ENCODE assay signal across 21 cellular contexts in the genomic region with DNA sequence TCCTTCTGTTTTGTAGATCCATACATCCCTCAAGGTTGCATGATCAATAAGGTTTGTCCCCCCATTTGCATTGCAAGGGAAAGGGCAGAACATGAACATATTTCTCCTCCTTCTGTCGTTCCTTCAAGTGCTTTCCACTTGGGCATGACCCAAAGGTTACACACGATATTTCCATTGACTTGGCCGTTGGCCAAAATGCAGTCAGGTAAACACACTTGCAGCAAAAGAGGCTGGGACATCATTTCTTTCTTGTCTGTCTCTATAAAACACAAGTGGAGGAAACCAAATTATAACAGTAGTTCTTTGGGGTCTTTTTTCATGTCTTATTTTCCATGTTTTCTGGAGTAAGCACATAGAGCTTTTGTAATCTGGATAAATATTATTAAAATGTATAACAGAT.
DNase-seq lines count a peak whose midpoint lies in the region; ATAC-seq lines count a peak whose summit lies in the region.
"Had no signal": no experiment of that assay in that cellular context is flagged by ENCODE, and none has a peak within 500 bp of the region (broad histone marks: within the 10 kb centered on the region; RNA-seq: fewer than 3 reads in every experiment).

No MANE protein-coding gene starts in this region.

- H3K36me3 ChIP-seq in rectal smooth muscle tissue (ENCODE audit: control insufficient read depth, insufficient read depth, low read length) = no peaks in the 10 kb centered on the region
- H3K36me3 ChIP-seq: esophagus squamous epithelium, gastroesophageal sphincter, spleen had no signal

- H3K9me3 Mint-ChIP-seq in activated CD8-positive, alpha-beta T cell treated with anti-CD3 and anti-CD28 coated beads, Interleukin-2, amount 10 ng/mL, durations not matched to agents 7 days and 5 days (ENCODE audit: insufficient read depth) = no peaks in the 10 kb centered on the region
- H3K9me3 Mint-ChIP-seq: activated naive CD8-positive, alpha-beta T cell treated with anti-CD3 and anti-CD28 coated beads for 36 hours; activated T-helper 1 cell treated with anti-CD3 and anti-CD28 coated beads, Interleukin-12 subunit alpha, Interleukin-12 subunit beta, Interleukin-2, Interleukin-4 antibody, amounts not matched to agents 30 ng/mL and 10 ng/mL and 1 ng/mL, durations not matched to agents 14 hours and 24 hours and 36 hours had no signal

- H3K36me3 Mint-ChIP-seq in activated CD8-positive, alpha-beta T cell treated with anti-CD3 and anti-CD28 coated beads, Interleukin-2, amount 10 ng/mL, durations not matched to agents 7 days and 5 days (ENCODE audit: low read depth) = no peaks in the 10 kb centered on the region
- H3K36me3 Mint-ChIP-seq: activated CD8-positive, alpha-beta memory T cell treated with anti-CD3 and anti-CD28 coated beads, Interleukin-2, amount 10 ng/mL, durations not matched to agents 7 days and 5 days; activated naive CD8-positive, alpha-beta T cell treated with anti-CD3 and anti-CD28 coated beads for 36 hours had no signal

- ATAC-seq in HG03159 (IDR thresholded peaks at IDR 0.05; ENCODE audit: unreplicated experiment) = no peak
- ATAC-seq in HG02970 (IDR thresholded peaks at IDR 0.05; ENCODE audit: low FRiP score, unreplicated experiment) = no peak
- no peak for ATAC-seq in activated CD8-positive, alpha-beta T cell treated with anti-CD3 and anti-CD28 coated beads, Interleukin-2, amount 10 ng/mL, durations not matched to agents 7 days and 5 days
- ATAC-seq: activated CD8-positive, alpha-beta memory T cell treated with anti-CD3 and anti-CD28 coated beads, Interleukin-2, amount 10 ng/mL, durations not matched to agents 7 days and 5 days; Right ventricle myocardium inferior had no signal

- H3K27ac ChIP-seq in rectal smooth muscle tissue (ENCODE audit: low read depth, low read length) = peak overlapping the region; percentile 30
- H3K27ac ChIP-seq: esophagus squamous epithelium, spleen had no signal

- H3K4me3 ChIP-seq in rectal smooth muscle tissue (ENCODE audit: low read length) = no peak overlapping the region
- H3K4me3 ChIP-seq: esophagus squamous epithelium, gastroesophageal sphincter, lung, spleen had no signal

- DNase-seq in NCI-H146 (lab: John Stamatoyannopoulos, UW) (peak; percentile 3), NCI-H146 treated with DMSO at 0.1 percent for 48 hours (lab: John Stamatoyannopoulos, UW; ENCODE audit: unreplicated experiment) (no peak), NCI-H1092 (lab: John Stamatoyannopoulos, UW) (peak; percentile 18), NCI-H2171 treated with DMSO at 0.1 percent for 48 hours (lab: John Stamatoyannopoulos, UW) (peak; percentile 57)
- no peak for DNase-seq in activated CD8-positive, alpha-beta T cell treated with anti-CD3 and anti-CD28 coated beads, Interleukin-2, amount 10 ng/mL, durations not matched to agents 7 days and 5 days
- DNase-seq: activated CD8-positive, alpha-beta memory T cell treated with anti-CD3 and anti-CD28 coated beads, Interleukin-2, amount 10 ng/mL, durations not matched to agents 7 days and 5 days; activated naive CD8-positive, alpha-beta T cell treated with anti-CD3 and anti-CD28 coated beads for 36 hours; effector CD8-positive, alpha-beta T cell; esophagus squamous epithelium; GF-D8; MM.1S; NCI-H526; OCI-M1; spleen had no signal

- no peak overlapping the region for H3K9ac ChIP-seq in rectal smooth muscle tissue (ENCODE audit: low read length)

- H3K27me3 Mint-ChIP-seq in activated CD8-positive, alpha-beta T cell treated with anti-CD3 and anti-CD28 coated beads, Interleukin-2, amount 10 ng/mL, durations not matched to agents 7 days and 5 days (ENCODE audit: low read depth) = peaks cover 4% of the 10 kb centered on the region
- H3K27me3 Mint-ChIP-seq: activated CD8-positive, alpha-beta memory T cell treated with anti-CD3 and anti-CD28 coated beads, Interleukin-2, amount 10 ng/mL, durations not matched to agents 7 days and 5 days had no signal

- POLR2A ChIA-PET in activated CD8-positive, alpha-beta T cell treated with anti-CD3 and anti-CD28 coated beads, Interleukin-2, amount 10 ng/mL, durations not matched to agents 7 days and 5 days (lab: Charles Lee) = no interaction called here

- H3K4me3 Mint-ChIP-seq in activated CD8-positive, alpha-beta T cell treated with anti-CD3 and anti-CD28 coated beads, Interleukin-2, amount 10 ng/mL, durations not matched to agents 7 days and 5 days = no peak overlapping the region
- H3K4me3 Mint-ChIP-seq: activated CD8-positive, alpha-beta memory T cell treated with anti-CD3 and anti-CD28 coated beads, Interleukin-2, amount 10 ng/mL, durations not matched to agents 7 days and 5 days; activated naive CD8-positive, alpha-beta T cell treated with anti-CD3 and anti-CD28 coated beads for 36 hours; activated T-helper 1 cell treated with anti-CD3 and anti-CD28 coated beads, Interleukin-12 subunit alpha, Interleukin-12 subunit beta, Interleukin-2, Interleukin-4 antibody, amounts not matched to agents 30 ng/mL and 10 ng/mL and 1 ng/mL, durations not matched to agents 14 hours and 24 hours and 36 hours had no signal

- H3K4me1 ChIP-seq in rectal smooth muscle tissue (ENCODE audit: control insufficient read depth, insufficient read depth, low read length) = peaks cover 3% of the 10 kb centered on the region
- H3K4me1 ChIP-seq: spleen had no signal

- H3K27ac Mint-ChIP-seq in activated CD8-positive, alpha-beta T cell treated with anti-CD3 and anti-CD28 coated beads, Interleukin-2, amount 10 ng/mL, durations not matched to agents 7 days and 5 days = no peak overlapping the region
- H3K27ac Mint-ChIP-seq: activated CD8-positive, alpha-beta memory T cell treated with anti-CD3 and anti-CD28 coated beads, Interleukin-2, amount 10 ng/mL, durations not matched to agents 7 days and 5 days; activated naive CD8-positive, alpha-beta T cell treated with anti-CD3 and anti-CD28 coated beads for 36 hours; activated T-helper 1 cell treated with anti-CD3 and anti-CD28 coated beads, Interleukin-12 subunit alpha, Interleukin-12 subunit beta, Interleukin-2, Interleukin-4 antibody, amounts not matched to agents 30 ng/mL and 10 ng/mL and 1 ng/mL, durations not matched to agents 14 hours and 24 hours and 36 hours had no signal

- no peaks in the 10 kb centered on the region for H3K27me3 ChIP-seq in rectal smooth muscle tissue (ENCODE audit: control insufficient read depth, insufficient read depth, low read length)
- H3K27me3 ChIP-seq: esophagus squamous epithelium, gastroesophageal sphincter, spleen had no signal

- H3K4me1 Mint-ChIP-seq in activated CD8-positive, alpha-beta T cell treated with anti-CD3 and anti-CD28 coated beads, Interleukin-2, amount 10 ng/mL, durations not matched to agents 7 days and 5 days (ENCODE audit: low read depth) = no peaks in the 10 kb centered on the region
- H3K4me1 Mint-ChIP-seq: activated CD8-positive, alpha-beta memory T cell treated with anti-CD3 and anti-CD28 coated beads, Interleukin-2, amount 10 ng/mL, durations not matched to agents 7 days and 5 days; activated naive CD8-positive, alpha-beta T cell treated with anti-CD3 and anti-CD28 coated beads for 36 hours had no signal

- CTCF ChIA-PET in activated CD8-positive, alpha-beta T cell treated with anti-CD3 and anti-CD28 coated beads, Interleukin-2, amount 10 ng/mL, durations not matched to agents 7 days and 5 days (lab: Charles Lee) = no interaction called here

Comparison
In these comparisons a context has a peak if more than half of its experiments do, and no peak if none do; other contexts are left out.
1. DNase-seq: peak in NCI-H146 (single experiment), NCI-H1092 (single experiment) and NCI-H2171 treated with DMSO at 0.1 percent for 48 hours (single experiment); none in NCI-H146 treated with DMSO at 0.1 percent for 48 hours (single experiment) and activated CD8-positive, alpha-beta T cell treated with anti-CD3 and anti-CD28 coated beads, Interleukin-2, amount 10 ng/mL, durations not matched to agents 7 days and 5 days (single experiment).